Comparison of ENCODE assay signal across 21 cellular contexts in the genomic region with DNA sequence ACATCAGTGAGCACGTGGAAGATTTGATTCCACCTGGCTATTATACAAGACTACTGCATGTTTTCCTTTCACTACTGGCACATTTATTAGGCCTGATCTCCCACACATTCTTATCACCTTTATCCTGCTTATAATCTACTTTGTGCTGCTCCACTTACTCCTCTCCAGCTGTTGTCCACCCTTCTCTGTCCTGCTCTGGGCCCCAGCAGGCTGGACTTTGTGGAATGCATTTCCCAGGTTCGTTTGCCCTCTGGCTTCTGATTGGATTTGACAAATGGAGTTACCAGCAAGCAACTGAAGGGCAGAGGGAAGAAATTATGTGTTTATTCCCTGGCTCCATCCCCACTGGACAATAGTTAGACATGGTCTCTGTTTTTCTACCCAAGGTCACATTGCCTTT.
"Had no signal": no experiment of that assay in that cellular context is flagged by ENCODE, and none has a peak within 500 bp of the region (broad histone marks: within the 10 kb centered on the region; RNA-seq: fewer than 3 reads in every experiment).

No MANE protein-coding gene starts in this region.

- H3K27ac ChIP-seq: body of pancreas, epithelial cell of prostate, esophagus squamous epithelium, heart right ventricle, right lobe of liver, uterus had no signal

- H3K36me3 ChIP-seq: esophagus squamous epithelium, heart right ventricle, right lobe of liver, uterus had no signal

- DNase-seq: activated CD4-positive, alpha-beta memory T cell treated with anti-CD3 and anti-CD28 coated beads, Interleukin-2, amount 10 ng/mL, durations not matched to agents 7 days and 5 days; activated CD4-positive, alpha-beta T cell treated with anti-CD3 and anti-CD28 coated beads for 1 hour; activated CD4-positive, alpha-beta T cell treated with anti-CD3 and anti-CD28 coated beads, Interleukin-2, amount 10 ng/mL, durations not matched to agents 7 days and 5 days; activated CD8-positive, alpha-beta memory T cell treated with anti-CD3 and anti-CD28 coated beads, Interleukin-2, amount 10 ng/mL, durations not matched to agents 7 days and 5 days; activated naive CD4-positive, alpha-beta T cell treated with Interleukin-2 at 50 U/mL for 16 hours; activated T-cell treated with anti-CD3 and anti-CD28 coated beads, Interleukin-2, amount 50 U/mL, for 48 hours; anterior cingulate cortex; body of pancreas; effector CD8-positive, alpha-beta T cell; esophagus squamous epithelium; foreskin melanocyte; heart right ventricle; naive thymus-derived CD8-positive, alpha-beta T cell; right lobe of liver; stimulated activated CD4-positive, alpha-beta T cell treated with anti-CD3 and anti-CD28 coated beads, Interleukin-12 subunit alpha, Interleukin-12 subunit beta, amount 100 ng/mL, for 4 hours; stimulated activated CD4-positive, alpha-beta T cell treated with anti-CD3 and anti-CD28 coated beads, Interleukin-4, amount 100 ng/mL, for 1 hour; stimulated activated naive CD8-positive, alpha-beta T cell treated with anti-CD3 and anti-CD28 coated beads, Interleukin-15, Interleukin-2, amounts not matched to agents 100 U/mL and 50 U/mL, for 24 hours; T-helper 1 cell; T-helper 9 cell; uterus had no signal

- H3K4me1 ChIP-seq: body of pancreas, esophagus squamous epithelium, heart right ventricle, right lobe of liver, uterus had no signal

- H3K9me3 ChIP-seq: esophagus squamous epithelium, right lobe of liver, uterus had no signal

- ATAC-seq: activated CD8-positive, alpha-beta memory T cell treated with anti-CD3 and anti-CD28 coated beads, Interleukin-2, amount 10 ng/mL, durations not matched to agents 7 days and 5 days; body of pancreas; heart right ventricle; naive thymus-derived CD8-positive, alpha-beta T cell; right lobe of liver; stimulated activated naive CD8-positive, alpha-beta T cell treated with anti-CD3 and anti-CD28 coated beads, Interleukin-15, Interleukin-2, amounts not matched to agents 100 U/mL and 50 U/mL, for 24 hours had no signal

- H3K4me3 ChIP-seq: body of pancreas, esophagus squamous epithelium, heart right ventricle, right lobe of liver, uterus had no signal

- H3K27me3 ChIP-seq: body of pancreas, esophagus squamous epithelium, heart right ventricle, uterus had no signal
